1 cellular context compared by ENCODE assay signal in genomic region chr2:5696741-5697521, GRCh38.
TF ChIP-seq lines count a peak whose summit lies in the region.

No MANE protein-coding gene starts in this region.

TF ChIP-seq in H1, 55 proteins besides CTCF, POLR2A, EP300 and RAD21:
- 0 out of 2 replicates have a peak, but pooled peaks have one; percentile 36 for TF ChIP-seq PHF8 (conservative IDR thresholded peaks at IDR 0.05; ENCODE audit: low read depth, low read length)
- TF ChIP-seq CBX5 (IDR thresholded peaks at IDR 0.05; ENCODE audit: low read depth, low read length) = no peak
- no peak for TF ChIP-seq GABPA (IDR thresholded peaks at IDR 0.05; ENCODE audit: borderline replicate concordance, insufficient read depth, low read length)
- TF ChIP-seq POLR2AphosphoS5 (IDR thresholded peaks at IDR 0.05; ENCODE audit: low read depth, low read length) = peak; percentile 25; the same call in 1 of the 2 replicates
- no peak for TF ChIP-seq SRF (IDR thresholded peaks at IDR 0.05; ENCODE audit: low read depth, low read length)
- TF ChIP-seq ASH2L (IDR thresholded peaks at IDR 0.05; ENCODE audit: low read length) = peak; percentile 71
- TF ChIP-seq JUND (IDR thresholded peaks at IDR 0.05; ENCODE audit: low read length) = no peak
- TF ChIP-seq EZH2 (IDR thresholded peaks at IDR 0.05; ENCODE audit: low read depth, low read length, severe bottlenecking) = no peak
- TF ChIP-seq GTF2F1 (IDR thresholded peaks at IDR 0.05; ENCODE audit: borderline replicate concordance, low read depth, low read length) = no peak
- TF ChIP-seq RXRA (IDR thresholded peaks at IDR 0.05; ENCODE audit: insufficient read depth, low read depth, low read length) = no peak
- TF ChIP-seq MAFK (IDR thresholded peaks at IDR 0.05; ENCODE audit: low read depth, low read length) = no peak
- TF ChIP-seq SP1 (IDR thresholded peaks at IDR 0.05; ENCODE audit: low read depth, low read length) = no peak
- no peak for TF ChIP-seq HDAC6 (IDR thresholded peaks at IDR 0.05; ENCODE audit: low read depth, low read length)
- TF ChIP-seq ZNF274 (IDR thresholded peaks at IDR 0.05; ENCODE audit: borderline replicate concordance, extremely low read depth, low read length) = no peak
- no peak for TF ChIP-seq KDM1A (IDR thresholded peaks at IDR 0.05; ENCODE audit: borderline replicate concordance, low read length)
- no peak for TF ChIP-seq KDM5A (IDR thresholded peaks at IDR 0.05; ENCODE audit: low read length)
- TF ChIP-seq TAF1 (IDR thresholded peaks at IDR 0.05; ENCODE audit: low read depth, low read length) = peak; percentile 55; the same call in 1 of the 2 replicates
- TF ChIP-seq CEBPB (IDR thresholded peaks at IDR 0.05; ENCODE audit: low read depth, low read length) = no peak
- no peak for TF ChIP-seq POU5F1 (IDR thresholded peaks at IDR 0.05; ENCODE audit: low read depth, low read length)
- TF ChIP-seq CHD7 (IDR thresholded peaks at IDR 0.05; ENCODE audit: insufficient replicate concordance, low read length) = no peak
- peak; percentile 52 for TF ChIP-seq TAF7 (optimal IDR thresholded peaks at IDR 0.05; ENCODE audit: borderline replicate concordance, low read depth, low read length)
- TF ChIP-seq SAP30 (IDR thresholded peaks at IDR 0.05; ENCODE audit: insufficient read depth, insufficient replicate concordance, low read length) = no peak
- TF ChIP-seq CHD1 (IDR thresholded peaks at IDR 0.05; ENCODE audit: low read depth, low read length) = no peak
- TF ChIP-seq E2F6 (IDR thresholded peaks at IDR 0.05) = no peak; the same call in none of the 2 replicates
- TF ChIP-seq SIX5 (IDR thresholded peaks at IDR 0.05; ENCODE audit: low read depth, low read length) = no peak
- TF ChIP-seq CTBP2 (IDR thresholded peaks at IDR 0.05; ENCODE audit: borderline replicate concordance, insufficient read depth, insufficient read length, low read length) = no peak
- TF ChIP-seq SIRT6 (IDR thresholded peaks at IDR 0.05; ENCODE audit: low read length) = no peak
- no peak for TF ChIP-seq FOSL1 (IDR thresholded peaks at IDR 0.05; ENCODE audit: insufficient read depth, low read depth, low read length)
- TF ChIP-seq HDAC2 (IDR thresholded peaks at IDR 0.05; ENCODE audit: borderline replicate concordance in 1 of 2, low read depth in 2 of 2, low read length in 2 of 2) = 0 out of 4 replicates have a peak, but pooled peaks of 1 of the 2 experiments have one; percentile 6
- TF ChIP-seq BCL11A (IDR thresholded peaks at IDR 0.05; ENCODE audit: low read depth in 2 of 2, low read length in 2 of 2) = no peak
- TF ChIP-seq JUN (IDR thresholded peaks at IDR 0.05; ENCODE audit: low read depth, low read length) = no peak
- no peak for TF ChIP-seq EGR1 (IDR thresholded peaks at IDR 0.05; ENCODE audit: borderline replicate concordance, low read depth, low read length)
- no peak for TF ChIP-seq SUZ12 (IDR thresholded peaks at IDR 0.05; ENCODE audit: low read length)
- no peak for TF ChIP-seq SP4 (IDR thresholded peaks at IDR 0.05; ENCODE audit: low read length)
- TF ChIP-seq ATF3 (IDR thresholded peaks at IDR 0.05; ENCODE audit: insufficient read depth, low read depth, low read length) = no peak
- no peak for TF ChIP-seq CREB1 (IDR thresholded peaks at IDR 0.05)
- no peak for TF ChIP-seq USF2 (IDR thresholded peaks at IDR 0.05; ENCODE audit: low read length)
- TF ChIP-seq NANOG (IDR thresholded peaks at IDR 0.05; ENCODE audit: insufficient read depth, low read depth, low read length, poor library complexity, severe bottlenecking) = no peak
- no peak for TF ChIP-seq RFX5 (IDR thresholded peaks at IDR 0.05; ENCODE audit: borderline replicate concordance, low read depth, low read length)
- TF ChIP-seq YY1 (IDR thresholded peaks at IDR 0.05; ENCODE audit: low read depth, low read length) = no peak
- TF ChIP-seq NRF1 (IDR thresholded peaks at IDR 0.05; ENCODE audit: low read depth, low read length) = no peak
- no peak for TF ChIP-seq SP2 (IDR thresholded peaks at IDR 0.05; ENCODE audit: low read length)
- TF ChIP-seq BACH1 (IDR thresholded peaks at IDR 0.05; ENCODE audit: low read length) = no peak
- no peak for TF ChIP-seq CHD2 (IDR thresholded peaks at IDR 0.05; ENCODE audit: low read length)
- TF ChIP-seq ATF2 (IDR thresholded peaks at IDR 0.05; ENCODE audit: low read length) = no peak
- TF ChIP-seq CBX8 (IDR thresholded peaks at IDR 0.05; ENCODE audit: borderline replicate concordance, low read depth, low read length) = no peak
- TF ChIP-seq TBP (IDR thresholded peaks at IDR 0.05; ENCODE audit: low read depth, low read length) = no peak
- TF ChIP-seq MAX (IDR thresholded peaks at IDR 0.05) = peak; percentile 70
- no peak for TF ChIP-seq BRCA1 (IDR thresholded peaks at IDR 0.05; ENCODE audit: low read depth, low read length)
- TF ChIP-seq TEAD4 (IDR thresholded peaks at IDR 0.05; ENCODE audit: low read depth, low read length) = no peak
- TF ChIP-seq SIN3A (conservative IDR thresholded peaks at IDR 0.05 in 1 of 2, IDR thresholded peaks at IDR 0.05 in 1 of 2; ENCODE audit: low read depth in 1 of 2, low read length in 2 of 2) = peak in 1 of 2 experiments; percentile 70; a peak in 2 of 4 replicates
- TF ChIP-seq RBBP5 (IDR thresholded peaks at IDR 0.05; ENCODE audit: borderline replicate concordance, low read depth, low read length) = 0 out of 2 replicates have a peak, but pooled peaks have one; percentile 80
- TF ChIP-seq TCF12 (IDR thresholded peaks at IDR 0.05; ENCODE audit: low read depth, low read length) = no peak
- no peak for TF ChIP-seq RNF2 (IDR thresholded peaks at IDR 0.05; ENCODE audit: borderline replicate concordance, low read depth, low read length, missing control alignments, poor library complexity, severe bottlenecking)
- peak; percentile 44 for TF ChIP-seq KDM4A (IDR thresholded peaks at IDR 0.05; ENCODE audit: low read depth, low read length, severe bottlenecking)
TF ChIP-seq in H1: peak in this region for 10.
